ENCODE assay signal across 1 cellular context in the genomic region with DNA sequence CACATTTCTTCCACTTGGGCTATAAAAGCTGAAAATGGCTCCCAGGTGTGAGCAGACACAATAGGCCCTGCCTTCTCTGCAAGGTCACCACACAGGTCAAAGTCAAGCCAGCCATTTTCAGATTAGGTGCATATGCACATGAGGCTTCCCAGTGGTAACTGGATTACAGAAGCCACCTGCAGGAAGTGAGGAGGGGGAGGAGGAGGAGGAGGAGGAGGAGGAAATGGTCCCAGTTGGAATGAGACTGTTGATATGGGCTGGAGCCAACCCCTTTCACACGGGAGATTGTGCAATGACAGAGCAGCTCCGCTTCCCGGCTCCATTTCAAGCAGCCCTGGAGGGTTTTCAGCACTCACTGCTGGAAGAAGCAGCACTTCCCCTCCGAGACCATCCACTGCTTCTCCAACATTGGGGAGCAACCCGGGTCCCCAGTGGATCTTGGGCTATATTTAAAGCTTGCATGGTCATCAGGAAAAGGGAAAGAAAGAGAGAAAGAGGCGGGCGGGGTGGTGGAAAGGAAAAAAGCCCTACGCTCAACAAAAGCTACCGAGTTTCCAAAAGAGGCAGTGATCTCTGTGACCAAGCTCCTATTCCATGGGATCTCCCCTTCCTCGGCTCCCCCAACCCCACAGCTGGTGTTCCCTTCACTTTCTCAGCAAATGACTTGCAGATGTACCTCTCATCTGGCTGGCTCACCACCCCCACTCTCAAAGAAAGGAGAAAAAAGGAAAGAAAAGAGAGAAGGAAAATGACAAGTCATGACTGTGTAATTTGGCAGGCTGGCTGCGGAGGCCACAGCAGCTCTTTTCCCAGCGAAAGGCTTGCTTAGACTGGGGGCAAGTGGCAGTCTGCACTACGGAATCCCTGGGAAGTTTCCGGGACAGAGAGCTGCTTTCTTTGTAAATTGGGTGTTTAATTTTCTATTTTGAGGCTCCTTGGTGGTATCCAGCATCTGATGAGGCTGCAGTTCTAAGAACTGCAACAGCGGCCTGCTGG.
TF ChIP-seq lines count a peak whose summit lies in the region.

No MANE protein-coding gene starts in this region.

TF ChIP-seq in H1, 55 proteins besides CTCF, POLR2A, EP300 and RAD21 (continued from another document):
- peak; percentile 23; the same call in 1 of the 2 replicates for TF ChIP-seq SP1 (IDR thresholded peaks at IDR 0.05; ENCODE audit: low read depth, low read length)
- TF ChIP-seq SIRT6 (IDR thresholded peaks at IDR 0.05; ENCODE audit: low read length), result no peak
- TF ChIP-seq JUND (IDR thresholded peaks at IDR 0.05; ENCODE audit: low read length), result no peak
